8 cellular contexts compared by ENCODE assay signal in the genomic region with DNA sequence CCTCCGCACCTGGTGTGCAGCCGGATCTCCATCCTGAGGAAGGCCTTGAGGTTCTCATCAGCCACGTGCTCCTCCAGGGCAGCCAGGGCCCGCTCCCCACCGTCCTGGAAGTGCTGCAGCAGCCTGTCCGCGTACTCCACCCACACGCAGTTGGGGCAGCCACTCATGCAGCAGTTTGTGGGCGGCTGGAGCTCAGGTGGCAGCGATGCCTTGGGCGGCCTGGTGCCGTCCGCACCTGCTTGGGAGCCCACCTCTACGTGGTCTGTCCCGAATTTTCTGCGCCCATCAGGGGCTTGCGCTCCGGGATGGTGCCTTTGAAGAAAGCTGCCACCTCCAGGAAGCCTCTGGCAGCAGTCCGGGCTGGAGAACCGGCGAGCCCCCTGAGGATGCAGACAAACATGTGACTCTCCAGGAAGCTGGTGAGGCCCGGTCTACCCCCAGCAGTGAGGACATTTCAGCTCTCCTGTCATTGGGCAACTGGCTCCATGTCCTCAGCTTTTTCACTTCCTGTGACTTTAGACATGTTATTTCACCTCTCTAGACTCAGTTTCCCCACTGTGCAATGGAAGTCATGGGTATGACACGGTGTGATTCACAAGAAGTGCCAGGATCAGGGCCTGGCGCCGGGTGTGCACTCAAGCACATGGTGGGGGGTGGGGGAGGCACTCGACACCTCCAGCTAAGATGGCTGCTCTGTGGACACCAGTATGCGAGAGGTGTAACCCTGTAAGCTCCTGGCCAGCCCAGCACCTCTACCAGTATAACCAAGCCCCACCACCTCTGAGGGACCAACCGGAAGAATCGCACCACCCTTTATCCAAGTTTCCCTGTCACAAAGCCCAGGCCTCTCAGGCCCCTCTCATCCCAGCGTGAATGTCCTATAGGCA. TPM values are rescaled to one million over a fixed set of nuclear protein-coding genes. Genes with fewer than 3 reads are reported as not detected.
DNase-seq lines count a peak whose midpoint lies in the region; ATAC-seq and TF ChIP-seq lines count a peak whose summit lies in the region.

No MANE protein-coding gene starts in this region.

- H3K27me3 ChIP-seq in breast epithelium (no peaks in the 10 kb centered on the region), right lobe of liver (no peaks in the 10 kb centered on the region)

- H3K27ac Mint-ChIP-seq in T-cell: peak overlapping the region; percentile 90 to 92

- peak overlapping the region; percentile 81 to 90 (median 85) for H3K4me3 Mint-ChIP-seq in T-cell

- no peaks in the 10 kb centered on the region for H3K27me3 Mint-ChIP-seq in T-cell

- H3K36me3 ChIP-seq in breast epithelium (no peaks in the 10 kb centered on the region), right lobe of liver (peaks cover 0 to 18% (median 1%) of the 10 kb centered on the region in 4 donors)

- H3K4me3 ChIP-seq in breast epithelium: peak overlapping the region; percentile 78 to 99 (median 98)
- peak overlapping the region; percentile 98 for H3K4me3 ChIP-seq in right lobe of liver

- H3K9me3 Mint-ChIP-seq in T-cell: no peaks in the 10 kb centered on the region

- no peaks in the 10 kb centered on the region for H3K9me3 ChIP-seq in breast epithelium
- no peaks in the 10 kb centered on the region for H3K9me3 ChIP-seq in right lobe of liver

- peaks cover 5% of the 10 kb centered on the region for H3K36me3 Mint-ChIP-seq in T-cell

- TF ChIP-seq CTCF in GM10248 (IDR thresholded peaks at IDR 0.05; ENCODE audit: control extremely low read depth, extremely low read depth, low read depth, missing control alignments) (no peak), breast epithelium (IDR thresholded peaks at IDR 0.05) (no peak), right lobe of liver (IDR thresholded peaks at IDR 0.05) (no peak)

- POLR2A ChIA-PET in GM10248 (lab: Yijun Ruan, JAX) (interaction anchor here (0.5 kb wide), 1 partner anchor 534 kb away, joined by 3 read pairs; no protein-coding TSS in a partner anchor), T-cell (lab: Charles Lee) (interaction anchor here (0.5 to 0.6 kb wide), 3 partner anchors 160 to 615 kb away, joined by 3 to 13 read pairs (median 5); no protein-coding TSS in a partner anchor)

- peaks cover 0 to 13% of the 10 kb centered on the region in 2 donors for H3K4me1 ChIP-seq in breast epithelium
- peaks cover 0 to 15% (median 3%) of the 10 kb centered on the region in 4 donors for H3K4me1 ChIP-seq in right lobe of liver

- ATAC-seq in HG03103 (IDR thresholded peaks at IDR 0.05; ENCODE audit: low read depth, unreplicated experiment) (peak; percentile 17), T-cell (replicated peaks in 1 of 4) (peak in 3 of 4 experiments; percentile 2 to 8 (median 3)), right lobe of liver (peak in 2 of 4 donors; percentile 7 to 9), GM21367 (IDR thresholded peaks at IDR 0.05; ENCODE audit: unreplicated experiment) (no peak)

- intact Hi-C loops in breast epithelium (cut with DNase I; ENCODE audit: low total_unique reads) (no loop called here), right lobe of liver (cut with DNase I) (no loop called here)

- H3K4me1 Mint-ChIP-seq in T-cell: peaks cover 38 to 52% (median 41%) of the 10 kb centered on the region in 3 donors

- H3K27ac ChIP-seq in breast epithelium (peak overlapping the region; percentile 91 to 93), right lobe of liver (peak overlapping the region in 2 of 3 donors; percentile 71 to 86)

- whole genome bisulfite sequencing in right lobe of liver (ENCODE audit: insufficient coverage, low coverage, low lambda C conversion rate, missing lambda C conversion rate): 24% methylated on average over 11 of the region's 30 CpGs

- CTCF ChIA-PET in GM10248 (lab: Yijun Ruan, JAX) (interaction anchor here (0.6 to 3.9 kb wide), 4 partner anchors 9 to 38 kb away, joined by 3 to 16 read pairs (median 4); partner anchors contain the start of genes MRPL12 and PDE6G), T-cell (lab: Charles Lee) (no interaction called here)

- TF ChIP-seq POLR2A in breast epithelium (IDR thresholded peaks at IDR 0.05) (no peak), right lobe of liver (IDR thresholded peaks at IDR 0.05) (no peak)

- DNase-seq in GM10248 (ENCODE audit: extremely low spot score) (peak; percentile 63), T-cell (peak in 13 of 34 experiments; percentile 21 to 41 (median 29)), breast epithelium (ENCODE audit: low spot score in 2 of 2) (no peak), right lobe of liver (no peak), NCI-H2171 (lab: John Stamatoyannopoulos, UW) (no peak)
- peak; percentile 33 to 38 for DNase-seq in stimulated activated CD8-positive, alpha-beta memory T cell treated with anti-CD3 and anti-CD28 coated beads, Interleukin-4, amount 100 ng/mL, for 4 hours (ENCODE audit: low read depth in 2 of 2, low spot score in 1 of 2)

RNA-seq across cellular contexts. Expression of gene OXLD1, which starts 1.0 kb away (rescaled TPM):
- total RNA-seq in T-cell (10 to 100 TPM; 34.1 to 93.3 (median 68.1) TPM), breast epithelium (10 to 100 TPM; 34.4 to 43.6 (median 42.6) TPM), right lobe of liver (10 to 100 TPM in 5 of 6 experiments, 1 to 10 TPM in 1; 8.3 to 24.3 (median 14.6) TPM)

RNA-seq across cellular contexts. Expression of gene CCDC137, which starts 1.1 kb away (rescaled TPM):
- total RNA-seq in T-cell (10 to 100 TPM; 15.9 to 33.9 (median 30.0) TPM), breast epithelium (10 to 100 TPM in 2 of 3 donors, 1 to 10 TPM in 1; 8.6 to 14.4 (median 11.6) TPM), right lobe of liver (10 to 100 TPM in 1 of 6 experiments, 1 to 10 TPM in 5; 5.5 to 35.0 (median 6.5) TPM)

RNA-seq across cellular contexts. Expression of gene PDE6G, which starts 9.1 kb away (rescaled TPM):
- total RNA-seq in T-cell: 1 to 10 TPM in 4 of 5 donors, under 1 TPM in 1; 0.33 to 4.6 (median 1.8) TPM
- 1 to 10 TPM in 1 of 3 donors, not detected in 2; 1.9 TPM for total RNA-seq in breast epithelium
- under 1 TPM in 4 of 6 experiments, not detected in 2; 0.40 to 0.93 (median 0.68) TPM for total RNA-seq in right lobe of liver

RNA-seq across cellular contexts. Expression of gene ARL16, which starts 18.1 kb away (rescaled TPM):
- total RNA-seq in T-cell (10 to 100 TPM; 30.9 to 51.0 (median 39.3) TPM), breast epithelium (10 to 100 TPM; 34.9 to 44.2 (median 37.5) TPM), right lobe of liver (10 to 100 TPM in 4 of 6 experiments, 1 to 10 TPM in 2; 5.3 to 16.8 (median 11.1) TPM)

RNA-seq across cellular contexts. Expression of gene HGS, which starts 18.4 kb away (rescaled TPM):
- total RNA-seq in T-cell (100 to 1,000 TPM; 114 to 205 (median 181) TPM), breast epithelium (10 to 100 TPM; 61.0 to 75.0 (median 64.6) TPM), right lobe of liver (10 to 100 TPM; 30.6 to 46.3 (median 37.3) TPM)

Comparison
In these comparisons a context has a peak if more than half of its experiments do, and no peak if none do; other contexts are left out.
1. DNase-seq: peak in GM10248 (single experiment) and stimulated activated CD8-positive, alpha-beta memory T cell treated with anti-CD3 and anti-CD28 coated beads, Interleukin-4, amount 100 ng/mL, for 4 hours (2 of 2); none in breast epithelium (0 of 2), right lobe of liver (0 of 3) and NCI-H2171 (single experiment).